In the genomic region with DNA sequence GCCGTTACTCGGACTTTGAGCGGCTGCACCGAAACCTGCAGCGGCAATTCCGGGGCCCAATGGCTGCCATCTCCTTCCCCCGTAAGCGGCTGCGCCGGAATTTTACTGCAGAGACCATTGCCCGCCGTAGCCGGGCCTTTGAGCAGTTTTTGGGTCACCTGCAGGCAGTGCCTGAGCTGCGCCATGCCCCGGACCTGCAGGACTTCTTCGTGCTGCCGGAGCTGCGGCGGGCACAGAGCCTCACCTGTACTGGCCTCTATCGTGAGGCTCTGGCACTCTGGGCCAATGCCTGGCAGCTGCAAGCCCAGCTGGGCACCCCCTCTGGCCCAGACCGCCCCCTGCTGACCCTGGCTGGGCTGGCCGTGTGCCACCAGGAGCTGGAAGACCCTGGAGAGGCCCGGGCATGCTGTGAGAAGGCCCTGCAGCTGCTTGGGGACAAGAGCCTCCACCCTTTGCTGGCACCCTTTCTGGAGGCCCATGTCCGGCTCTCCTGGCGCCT, we compare ENCODE assay signal across 14 cellular contexts. TPM values are rescaled to one million over a fixed set of nuclear protein-coding genes. Genes with fewer than 3 reads are reported as not detected.
DNase-seq lines count a peak whose midpoint lies in the region; ATAC-seq and TF ChIP-seq lines count a peak whose summit lies in the region.
"Had no signal": no experiment of that assay in that cellular context is flagged by ENCODE, and none has a peak within 500 bp of the region (broad histone marks: within the 10 kb centered on the region; RNA-seq: fewer than 3 reads in every experiment).

No MANE protein-coding gene starts in this region.

- no peak overlapping the region for H3K23ac ChIP-seq in mesenchymal stem cell (ENCODE audit: low read length in 2 of 2)

- H3K14ac ChIP-seq in mesenchymal stem cell (ENCODE audit: low read length in 2 of 2): no peak overlapping the region

- no peaks in the 10 kb centered on the region for H3K9me3 Mint-ChIP-seq in HFFc6
- H3K9me3 Mint-ChIP-seq: activated B cell treated with CpG ODN at 0.5 μM for 24 hours; CD4-positive, CD25-positive, alpha-beta regulatory T cell; stimulated activated naive CD8-positive, alpha-beta T cell treated with anti-CD3 and anti-CD28 coated beads, Interleukin-15, amount 100 ng/mL, for 72 hours had no signal

- no peak overlapping the region for H3K4me3 Mint-ChIP-seq in HFFc6
- H3K4me3 Mint-ChIP-seq: activated B cell treated with CpG ODN at 0.5 μM for 24 hours; CD4-positive, CD25-positive, alpha-beta regulatory T cell; stimulated activated naive CD8-positive, alpha-beta T cell treated with anti-CD3 and anti-CD28 coated beads, Interleukin-15, amount 100 ng/mL, for 72 hours; T-helper 17 cell had no signal

- DNase-seq in HFFc6 (no peak), mesenchymal stem cell (no peak), DMS153 treated with DMSO at 0.1 percent for 48 hours (lab: John Stamatoyannopoulos, UW; ENCODE audit: unreplicated experiment) (no peak), omental fat pad (ENCODE audit: low spot score) (no peak)
- DNase-seq: activated B cell treated with CpG ODN at 0.5 μM for 24 hours; activated effector memory CD4-positive, alpha-beta T cell treated with anti-CD3 and anti-CD28 coated beads, Interleukin-2, amount 50 U/mL, for 16 hours; anterior cingulate cortex; CD4-positive, CD25-positive, alpha-beta regulatory T cell; foreskin melanocyte; NCI-H187; SIG-M5; stimulated activated naive CD8-positive, alpha-beta T cell treated with anti-CD3 and anti-CD28 coated beads, Interleukin-15, amount 100 ng/mL, for 72 hours; T-helper 17 cell; uterus had no signal

- no peak overlapping the region for H2BK5ac ChIP-seq in mesenchymal stem cell (ENCODE audit: low read depth, low read length, poor library complexity, severe bottlenecking)

- WGBS in mesenchymal stem cell: 94% methylated on average over 25 of the region's 25 CpGs

- H4K91ac ChIP-seq in mesenchymal stem cell (ENCODE audit: low read length): no peak overlapping the region

- no peak overlapping the region for H3K27ac ChIP-seq in mesenchymal stem cell (ENCODE audit: low read length, poor library complexity, severe bottlenecking)

- H3K36me3 Mint-ChIP-seq in HFFc6 (ENCODE audit: low read depth): peaks cover 19% of the 10 kb centered on the region; the same call in 1 of the 2 replicates

- H2BK12ac ChIP-seq in mesenchymal stem cell (ENCODE audit: low read length in 2 of 2): no peak overlapping the region

- H3K27ac Mint-ChIP-seq in HFFc6: no peak overlapping the region
- H3K27ac Mint-ChIP-seq: activated B cell treated with CpG ODN at 0.5 μM for 24 hours; CD4-positive, CD25-positive, alpha-beta regulatory T cell; T-helper 17 cell had no signal

- no peak overlapping the region for H3K4me3 ChIP-seq in mesenchymal stem cell (ENCODE audit: insufficient read depth in 1 of 2, low read depth in 1 of 2, low read length in 2 of 2)
- H3K4me3 ChIP-seq: uterus had no signal

- no peak overlapping the region for H2AFZ ChIP-seq in mesenchymal stem cell (ENCODE audit: low read depth, low read length)

- no peak overlapping the region for H3K4me2 ChIP-seq in mesenchymal stem cell (ENCODE audit: low read length, poor library complexity, severe bottlenecking)

- peaks cover 61 to 87% of the 10 kb centered on the region in 2 experiments for H3K36me3 ChIP-seq in mesenchymal stem cell (ENCODE audit: control insufficient read depth in 1 of 2, insufficient read depth in 2 of 2, low read depth in 1 of 2, low read length in 2 of 2)
- H3K36me3 ChIP-seq: uterus had no signal

- H3K18ac ChIP-seq in mesenchymal stem cell (ENCODE audit: low read depth in 1 of 2, low read length in 2 of 2): no peak overlapping the region

- TF ChIP-seq CTCF in HFFc6 (IDR thresholded peaks at IDR 0.05) (0 out of 2 replicates have a peak, but pooled peaks have one; percentile 18), omental fat pad (IDR thresholded peaks at IDR 0.05) (no peak)

- no peak overlapping the region for H2BK15ac ChIP-seq in mesenchymal stem cell (ENCODE audit: low read depth, poor library complexity, severe bottlenecking)

- H3K27me3 Mint-ChIP-seq in HFFc6 (ENCODE audit: insufficient read depth): peaks cover 2% of the 10 kb centered on the region; the same call in 1 of the 2 replicates
- H3K27me3 Mint-ChIP-seq: activated B cell treated with CpG ODN at 0.5 μM for 24 hours; CD4-positive, CD25-positive, alpha-beta regulatory T cell; stimulated activated naive CD8-positive, alpha-beta T cell treated with anti-CD3 and anti-CD28 coated beads, Interleukin-15, amount 100 ng/mL, for 72 hours; T-helper 17 cell had no signal

- H4K8ac ChIP-seq in mesenchymal stem cell (ENCODE audit: low read length): no peak overlapping the region

- H3K9me3 ChIP-seq in mesenchymal stem cell (ENCODE audit: control insufficient read depth, low read length): no peaks in the 10 kb centered on the region
- H3K9me3 ChIP-seq: uterus had no signal

- no peak for ATAC-seq in omental fat pad (ENCODE audit: low FRiP score)
- ATAC-seq: stimulated activated naive CD8-positive, alpha-beta T cell treated with anti-CD3 and anti-CD28 coated beads, Interleukin-15, amount 100 ng/mL, for 72 hours; T-helper 17 cell had no signal

- H3K27me3 ChIP-seq in mesenchymal stem cell (ENCODE audit: control insufficient read depth in 1 of 2, insufficient read depth in 1 of 2, low read length in 2 of 2): no peaks in the 10 kb centered on the region
- H3K27me3 ChIP-seq: uterus had no signal

- peaks cover 29% of the 10 kb centered on the region for H3K4me1 Mint-ChIP-seq in HFFc6 (ENCODE audit: low read depth)
- H3K4me1 Mint-ChIP-seq: stimulated activated naive CD8-positive, alpha-beta T cell treated with anti-CD3 and anti-CD28 coated beads, Interleukin-15, amount 100 ng/mL, for 72 hours had no signal

- H3K9ac ChIP-seq in mesenchymal stem cell (ENCODE audit: low read length): peak overlapping the region; percentile 42

- no peak overlapping the region for H2BK120ac ChIP-seq in mesenchymal stem cell (ENCODE audit: low read depth, low read length)

- H3K79me1 ChIP-seq in mesenchymal stem cell (replicated peaks; ENCODE audit: low read length, poor library complexity, severe bottlenecking): peaks cover 14% of the 10 kb centered on the region

- peaks cover 13% of the 10 kb centered on the region for H3K4me1 ChIP-seq in mesenchymal stem cell (ENCODE audit: control insufficient read depth, insufficient read depth, low read depth, low read length)

- no peak overlapping the region for H3K4ac ChIP-seq in mesenchymal stem cell (ENCODE audit: low read depth in 1 of 2, low read length in 2 of 2)

- H2AK5ac ChIP-seq in mesenchymal stem cell (ENCODE audit: low read length, severe bottlenecking): no peak overlapping the region

RNA-seq across cellular contexts. Expression of gene SNX21, which starts 7.2 kb away (rescaled TPM):
- 10 to 100 TPM; 21.9 to 25.1 (median 22.7) TPM for total RNA-seq in HFFc6 (2021; fragmentation: NEBNext Ultra II Directional; extraction: Animal tissue kit (Norgen Biotek cat#: 25700))
- 18.0 TPM for polyA plus RNA-seq in mesenchymal stem cell (2013, experiment 1 of 2)
- polyA plus RNA-seq in mesenchymal stem cell (2013, experiment 2 of 2): 16.8 TPM
- 100 to 1,000 TPM in 1 of 4 donors, 10 to 100 TPM in 3; 42.6 to 147 (median 66.8) TPM for total RNA-seq in omental fat pad

RNA-seq across cellular contexts. Expression of gene TNNC2, which starts 13.6 kb away (rescaled TPM):
- total RNA-seq in HFFc6 (2021; fragmentation: NEBNext Ultra II Directional; extraction: Animal tissue kit (Norgen Biotek cat#: 25700)): not detected
- 0.19 TPM for polyA plus RNA-seq in mesenchymal stem cell (2013, experiment 1 of 2)
- polyA plus RNA-seq in mesenchymal stem cell (2013, experiment 2 of 2): 0.21 TPM
- total RNA-seq in omental fat pad: 1 to 10 TPM in 3 of 4 donors, not detected in 1; 1.2 to 2.2 (median 1.5) TPM
- total RNA-seq: activated B cell treated with CpG ODN at 0.5 μM for 24 hours had no signal

RNA-seq across cellular contexts. Expression of gene ACOT8, which starts 16.4 kb away (rescaled TPM):
- total RNA-seq in HFFc6 (2021; fragmentation: NEBNext Ultra II Directional; extraction: Animal tissue kit (Norgen Biotek cat#: 25700)): 10 to 100 TPM; 24.2 to 31.2 (median 26.4) TPM
- 16.3 TPM for polyA plus RNA-seq in mesenchymal stem cell (2013, experiment 1 of 2)
- polyA plus RNA-seq in mesenchymal stem cell (2013, experiment 2 of 2): 16.8 TPM
- total RNA-seq in omental fat pad: 10 to 100 TPM; 16.1 to 35.0 (median 30.8) TPM

RNA-seq across cellular contexts. Expression of gene ZSWIM3, which starts 16.7 kb away (rescaled TPM):
- total RNA-seq in HFFc6 (2021; fragmentation: NEBNext Ultra II Directional; extraction: Animal tissue kit (Norgen Biotek cat#: 25700)): 1 to 10 TPM; 2.3 to 4.0 (median 2.7) TPM
- polyA plus RNA-seq in mesenchymal stem cell (2013, experiment 1 of 2): 1.5 TPM
- polyA plus RNA-seq in mesenchymal stem cell (2013, experiment 2 of 2): 1.6 TPM
- 1 to 10 TPM; 2.3 to 5.0 (median 3.1) TPM for total RNA-seq in omental fat pad

RNA-seq across cellular contexts. Expression of gene UBE2C, which starts 28.3 kb away (rescaled TPM):
- 100 to 1,000 TPM in 1 of 6 experiments, 10 to 100 TPM in 5; 42.6 to 101 (median 91.3) TPM for total RNA-seq in HFFc6 (2021; fragmentation: NEBNext Ultra II Directional; extraction: Animal tissue kit (Norgen Biotek cat#: 25700))
- 20.5 TPM for polyA plus RNA-seq in mesenchymal stem cell (2013, experiment 1 of 2)
- 21.3 TPM for polyA plus RNA-seq in mesenchymal stem cell (2013, experiment 2 of 2)
- 10 to 100 TPM in 1 of 4 donors, 1 to 10 TPM in 1, not detected in 2; 1.4 to 10.1 TPM for total RNA-seq in omental fat pad
